ENCODE assay signal across 28 cellular contexts in genomic region chr11:36360318-36360717, GRCh38.
DNase-seq lines count a peak whose midpoint lies in the region; ATAC-seq, FAIRE-seq and TF ChIP-seq lines count a peak whose summit lies in the region.
"Had no signal": no experiment of that assay in that cellular context is flagged by ENCODE, and none has a peak within 500 bp of the region (broad histone marks: within the 10 kb centered on the region; RNA-seq: fewer than 3 reads in every experiment).

No MANE protein-coding gene starts in this region.

- H3K27me3 ChIP-seq in GM12878 (replicated peaks in 1 of 2; ENCODE audit: control insufficient read depth in 2 of 2, insufficient read depth in 2 of 2, low read length in 1 of 2) (no peaks in the 10 kb centered on the region; a peak in 1 of 4 replicates), spleen (replicated peaks in 1 of 7) (no peaks in the 10 kb centered on the region), right atrium auricular region (no peaks in the 10 kb centered on the region)
- H3K27me3 ChIP-seq: stomach, tibial nerve had no signal

- no peak overlapping the region for H3K27ac Mint-ChIP-seq in activated CD4-positive, alpha-beta T cell treated with anti-CD3 and anti-CD28 coated beads, Interleukin-2, amount 10 ng/mL, durations not matched to agents 24 days and 14 days
- no peak overlapping the region for H3K27ac Mint-ChIP-seq in progenitor cell of endocrine pancreas
- H3K27ac Mint-ChIP-seq: brain, endodermal cell had no signal

- intact Hi-C loops in activated CD4-positive, alpha-beta T cell treated with anti-CD3 and anti-CD28 coated beads, Interleukin-2, amount 10 ng/mL, durations not matched to agents 24 days and 14 days (cut with micrococcal nuclease), result no loop called here
- intact Hi-C loops in GM12878 (cut with micrococcal nuclease; ENCODE audit: unreplicated experiment) (no loop called here), spleen (cut with DNase I; ENCODE audit: low total_unique reads) (no loop called here)

- POLR2A ChIA-PET in GM12878 (lab: Charles Lee), result no interaction called here

- H3K9ac ChIP-seq in GM12878 (ENCODE audit: control insufficient read depth, insufficient read depth, low read length), result no peak overlapping the region

- no peaks in the 10 kb centered on the region for H4K20me1 ChIP-seq in GM12878 (ENCODE audit: control insufficient read depth, insufficient read depth)

- H3K79me2 ChIP-seq in GM12878 (ENCODE audit: control insufficient read depth, insufficient read depth, low read length), result no peaks in the 10 kb centered on the region

- no peak for DNase-seq in activated CD4-positive, alpha-beta T cell treated with anti-CD3 and anti-CD28 coated beads, Interleukin-2, amount 10 ng/mL, durations not matched to agents 24 days and 14 days
- no peak for DNase-seq in activated CD4-positive, alpha-beta T cell treated with anti-CD3 and anti-CD28 coated beads, Interleukin-2, amount 50 U/mL, for 1 hour
- DNase-seq in GM12878 (ENCODE audit: low read depth, low spot score) (no peak), spleen (no peak), right atrium auricular region (ENCODE audit: low spot score) (no peak), progenitor cell of endocrine pancreas (ENCODE audit: low spot score, unreplicated experiment) (no peak)
- DNase-seq: activated CD8-positive, alpha-beta memory T cell treated with anti-CD3 and anti-CD28 coated beads, Interleukin-2, amount 50 U/mL, for 48 hours; activated effector memory CD4-positive, alpha-beta T cell treated with anti-CD3 and anti-CD28 coated beads, Interleukin-2, amount 50 U/mL, for 16 hours; AML-193; endodermal cell; esophagus squamous epithelium; NCI-H1930; NCI-H2227 treated with DMSO at 0.1 percent for 48 hours; PC-3; SHP77 treated with DMSO at 0.1 percent for 48 hours; stimulated activated CD4-positive, alpha-beta T cell treated with anti-CD3 and anti-CD28 coated beads, Interleukin-4, amount 100 ng/mL, for 4 hours; stomach; SW 1271 had no signal

- peaks cover 51% of the 10 kb centered on the region for H3K4me1 Mint-ChIP-seq in activated CD4-positive, alpha-beta T cell treated with anti-CD3 and anti-CD28 coated beads, Interleukin-2, amount 10 ng/mL, durations not matched to agents 24 days and 14 days
- H3K4me1 Mint-ChIP-seq in progenitor cell of endocrine pancreas (ENCODE audit: low read depth), result peaks cover 16% of the 10 kb centered on the region

- no TSS peak for BruUV-seq in GM12878 (replicated peaks; lab: Mats Ljungman, UMichigan)

- H3K9me3 ChIP-seq in GM12878 (replicated peaks; ENCODE audit: control insufficient read depth, insufficient read depth, low read length) (no peaks in the 10 kb centered on the region), spleen (no peaks in the 10 kb centered on the region), right atrium auricular region (no peaks in the 10 kb centered on the region)
- H3K9me3 ChIP-seq: esophagus squamous epithelium, HAP-1, neutrophil, stomach, tibial nerve had no signal

- TF ChIP-seq EP300 in GM12878 (IDR thresholded peaks at IDR 0.05; ENCODE audit: borderline replicate concordance in 1 of 2, control insufficient read depth in 1 of 2, low read depth in 2 of 2, low read length in 2 of 2), result no peak

- SMC1A ChIA-PET in GM12878 (lab: Charles Lee; ENCODE audit: uncharacterized antibody, unreplicated experiment), result interaction anchor here (1.1 kb wide), 1 partner anchor 50 kb away, joined by 3 read pairs; no protein-coding TSS in a partner anchor

- TF ChIP-seq POLR2A in GM12878 (IDR thresholded peaks at IDR 0.05; ENCODE audit: low read depth, low read length) (no peak), spleen (IDR thresholded peaks at IDR 0.05) (no peak)

- H3K36me3 ChIP-seq in GM12878 (ENCODE audit: control insufficient read depth in 2 of 2, insufficient read depth in 2 of 2, low read length in 1 of 2) (no peaks in the 10 kb centered on the region), spleen (no peaks in the 10 kb centered on the region), right atrium auricular region (no peaks in the 10 kb centered on the region)
- H3K36me3 ChIP-seq: esophagus squamous epithelium, HAP-1, neutrophil, stomach, tibial nerve had no signal

- H3K9me3 Mint-ChIP-seq in activated CD4-positive, alpha-beta T cell treated with anti-CD3 and anti-CD28 coated beads, Interleukin-2, amount 10 ng/mL, durations not matched to agents 24 days and 14 days, result no peaks in the 10 kb centered on the region
- no peaks in the 10 kb centered on the region for H3K9me3 Mint-ChIP-seq in progenitor cell of endocrine pancreas (ENCODE audit: low read depth)
- H3K9me3 Mint-ChIP-seq: brain, endodermal cell had no signal

- no peak for FAIRE-seq in GM12878 (lab: Jason Lieb, UNC)
- FAIRE-seq: colon, D721Med, TTC549 had no signal

- H3K27ac ChIP-seq in GM12878 (ENCODE audit: control insufficient read depth, insufficient read depth) (no peak overlapping the region), spleen (peak overlapping the region in 6 of 8 donors; percentile 7 to 77 (median 69)), right atrium auricular region (no peak overlapping the region)
- H3K27ac ChIP-seq: esophagus squamous epithelium, neutrophil, stomach, tibial nerve had no signal

- ATAC-seq in HG03565 (IDR thresholded peaks at IDR 0.05; ENCODE audit: unreplicated experiment), result peak; percentile 31
- ATAC-seq in GM12878, result peak; percentile 46
- no peak for ATAC-seq in HG03025 (IDR thresholded peaks at IDR 0.05; ENCODE audit: low FRiP score, unreplicated experiment)
- ATAC-seq: PC-3 had no signal

- H3K36me3 Mint-ChIP-seq in activated CD4-positive, alpha-beta T cell treated with anti-CD3 and anti-CD28 coated beads, Interleukin-2, amount 10 ng/mL, durations not matched to agents 24 days and 14 days (ENCODE audit: low read depth), result no peaks in the 10 kb centered on the region
- no peaks in the 10 kb centered on the region for H3K36me3 Mint-ChIP-seq in progenitor cell of endocrine pancreas (ENCODE audit: insufficient read depth)
- H3K36me3 Mint-ChIP-seq: brain had no signal

- no peak overlapping the region for H3K4me3 ChIP-seq in GM12878
- H3K4me3 ChIP-seq in spleen, result peak overlapping the region in 1 of 8 donors; percentile 20
- no peak overlapping the region for H3K4me3 ChIP-seq in right atrium auricular region
- H3K4me3 ChIP-seq: esophagus squamous epithelium, HAP-1, lung, stomach, tibial nerve had no signal

- WGBS in GM12878 (ENCODE audit: insufficient coverage, insufficient replicate concordance, low lambda C conversion rate, missing lambda C conversion rate), result 8% methylated on average over 3 of the region's 3 CpGs
- WGBS in spleen, 5 donors, result 45 to 63% (median 59%) methylated on average over 3 of the region's 3 CpGs

- CTCF ChIA-PET in GM12878 (lab: Yijun Ruan, JAX), result interaction anchor here (0.8 to 1.1 kb wide), 2 partner anchors 68 to 133 kb away, joined by 3 to 4 read pairs; no protein-coding TSS in a partner anchor

- in situ Hi-C loops in GM12878 (cut with MboI), result no loop called here

- no peak overlapping the region for H2AFZ ChIP-seq in GM12878 (ENCODE audit: control insufficient read depth, low read depth, low read length)

- RAD21 ChIA-PET in GM12878 (lab: Charles Lee; ENCODE audit: unreplicated experiment), result interaction anchor here (1.5 kb wide), 1 partner anchor 20 kb away, joined by 3 read pairs; no protein-coding TSS in a partner anchor

- peak overlapping the region; percentile 7; the same call in 1 of the 2 replicates for H3K4me2 ChIP-seq in GM12878 (ENCODE audit: control insufficient read depth, insufficient read depth)

- TF ChIP-seq CTCF in GM12878 (IDR thresholded peaks at IDR 0.05 in 2 of 3, conservative IDR thresholded peaks at IDR 0.05 in 1 of 3; ENCODE audit: control insufficient read depth in 2 of 3, extremely low read depth in 1 of 3, insufficient read depth in 1 of 3, low read depth in 3 of 3, low read length in 3 of 3) (no peak), spleen (IDR thresholded peaks at IDR 0.05 in 8 of 11, conservative IDR thresholded peaks at IDR 0.05 in 3 of 11) (no peak), right atrium auricular region (IDR thresholded peaks at IDR 0.05) (no peak), progenitor cell of endocrine pancreas (IDR thresholded peaks at IDR 0.05; ENCODE audit: unreplicated experiment) (no peak)

- H3K4me1 ChIP-seq in GM12878 (ENCODE audit: control insufficient read depth, insufficient read depth, low read length) (peaks cover 42% of the 10 kb centered on the region), spleen (peaks cover 24 to 91% (median 68%) of the 10 kb centered on the region in 6 donors), right atrium auricular region (no peaks in the 10 kb centered on the region)
- H3K4me1 ChIP-seq: HAP-1 had no signal

- H3K27me3 Mint-ChIP-seq in activated CD4-positive, alpha-beta T cell treated with anti-CD3 and anti-CD28 coated beads, Interleukin-2, amount 10 ng/mL, durations not matched to agents 24 days and 14 days, result peaks cover 18% of the 10 kb centered on the region
- H3K27me3 Mint-ChIP-seq in progenitor cell of endocrine pancreas, result peaks cover 36% of the 10 kb centered on the region

- H3K4me3 Mint-ChIP-seq in activated CD4-positive, alpha-beta T cell treated with anti-CD3 and anti-CD28 coated beads, Interleukin-2, amount 10 ng/mL, durations not matched to agents 24 days and 14 days, result peak overlapping the region; percentile 34
- H3K4me3 Mint-ChIP-seq in progenitor cell of endocrine pancreas (ENCODE audit: low read depth), result no peak overlapping the region
- H3K4me3 Mint-ChIP-seq: endodermal cell had no signal

- no peak for TF ChIP-seq RAD21 in GM12878 (IDR thresholded peaks at IDR 0.05; ENCODE audit: insufficient read depth, low read depth, low read length)

TF ChIP-seq in GM12878, 131 proteins besides CTCF, POLR2A, EP300 and RAD21 (continues in another document):
- TF ChIP-seq ASH2L (IDR thresholded peaks at IDR 0.05; ENCODE audit: borderline replicate concordance, low read depth) (no peak), HDAC6 (IDR thresholded peaks at IDR 0.05; ENCODE audit: unreplicated experiment) (no peak), RUNX3 (IDR thresholded peaks at IDR 0.05; ENCODE audit: low read length) (peak; percentile 81)
- TF ChIP-seq, protein P1, sequence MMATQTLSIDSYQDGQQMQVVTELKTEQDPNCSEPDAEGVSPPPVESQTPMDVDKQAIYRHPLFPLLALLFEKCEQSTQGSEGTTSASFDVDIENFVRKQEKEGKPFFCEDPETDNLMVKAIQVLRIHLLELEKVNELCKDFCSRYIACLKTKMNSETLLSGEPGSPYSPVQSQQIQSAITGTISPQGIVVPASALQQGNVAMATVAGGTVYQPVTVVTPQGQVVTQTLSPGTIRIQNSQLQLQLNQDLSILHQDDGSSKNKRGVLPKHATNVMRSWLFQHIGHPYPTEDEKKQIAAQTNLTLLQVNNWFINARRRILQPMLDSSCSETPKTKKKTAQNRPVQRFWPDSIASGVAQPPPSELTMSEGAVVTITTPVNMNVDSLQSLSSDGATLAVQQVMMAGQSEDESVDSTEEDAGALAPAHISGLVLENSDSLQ (IDR thresholded peaks at IDR 0.05), result 0 out of 2 replicates have a peak, but pooled peaks have one; percentile 12

Comparison
In these comparisons a context has a peak if more than half of its experiments do, and no peak if none do; other contexts are left out.
1. H3K27ac ChIP-seq: peak in spleen (6 of 8); none in GM12878 (single experiment) and right atrium auricular region (0 of 2).